Comparison of ENCODE assay signal across 1 cellular context in the genomic region with DNA sequence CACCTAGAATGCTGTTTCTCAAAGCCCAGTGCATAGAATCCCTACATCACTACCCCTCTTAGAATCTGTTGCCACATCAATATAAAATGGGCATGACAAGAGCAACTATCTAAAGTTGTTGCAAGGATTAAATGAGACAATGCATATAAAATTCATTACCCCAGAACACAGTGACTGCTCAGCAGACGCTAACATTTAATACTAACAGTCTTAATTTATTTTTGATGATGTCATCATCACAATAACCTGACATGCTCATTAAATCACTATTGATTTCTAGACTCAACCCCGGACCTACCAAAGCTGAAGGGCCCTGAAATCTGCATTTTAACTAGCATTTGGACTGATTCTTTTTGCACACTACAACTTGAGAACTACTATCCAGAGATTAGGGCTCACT.
TF ChIP-seq lines count a peak whose summit lies in the region.

No MANE protein-coding gene starts in this region.

TF ChIP-seq in HEK293, 187 proteins besides CTCF, POLR2A, EP300 and RAD21 (continued from another document):
- TF ChIP-seq, protein P1, sequence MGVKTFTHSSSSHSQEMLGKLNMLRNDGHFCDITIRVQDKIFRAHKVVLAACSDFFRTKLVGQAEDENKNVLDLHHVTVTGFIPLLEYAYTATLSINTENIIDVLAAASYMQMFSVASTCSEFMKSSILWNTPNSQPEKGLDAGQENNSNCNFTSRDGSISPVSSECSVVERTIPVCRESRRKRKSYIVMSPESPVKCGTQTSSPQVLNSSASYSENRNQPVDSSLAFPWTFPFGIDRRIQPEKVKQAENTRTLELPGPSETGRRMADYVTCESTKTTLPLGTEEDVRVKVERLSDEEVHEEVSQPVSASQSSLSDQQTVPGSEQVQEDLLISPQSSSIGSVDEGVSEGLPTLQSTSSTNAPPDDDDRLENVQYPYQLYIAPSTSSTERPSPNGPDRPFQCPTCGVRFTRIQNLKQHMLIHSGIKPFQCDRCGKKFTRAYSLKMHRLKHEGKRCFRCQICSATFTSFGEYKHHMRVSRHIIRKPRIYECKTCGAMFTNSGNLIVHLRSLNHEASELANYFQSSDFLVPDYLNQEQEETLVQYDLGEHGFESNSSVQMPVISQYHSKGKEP (tag by site-specific recombination; IDR thresholded peaks at IDR 0.05): 0 out of 2 replicates have a peak, but pooled peaks have one; percentile 11
- TF ChIP-seq, protein P2, sequence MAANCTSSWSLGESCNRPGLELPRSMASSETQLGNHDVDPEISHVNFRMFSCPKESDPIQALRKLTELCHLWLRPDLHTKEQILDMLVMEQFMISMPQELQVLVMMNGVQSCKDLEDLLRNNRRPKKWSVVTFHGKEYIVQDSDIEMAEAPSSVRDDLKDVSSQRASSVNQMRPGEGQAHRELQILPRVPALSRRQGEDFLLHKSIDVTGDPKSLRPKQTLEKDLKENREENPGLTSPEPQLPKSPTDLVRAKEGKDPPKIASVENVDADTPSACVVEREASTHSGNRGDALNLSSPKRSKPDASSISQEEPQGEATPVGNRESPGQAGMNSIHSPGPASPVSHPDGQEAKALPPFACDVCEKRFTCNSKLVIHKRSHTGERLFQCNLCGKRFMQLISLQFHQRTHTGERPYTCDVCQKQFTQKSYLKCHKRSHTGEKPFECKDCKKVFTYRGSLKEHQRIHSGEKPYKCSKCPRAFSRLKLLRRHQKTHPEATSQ (tag by site-specific recombination; IDR thresholded peaks at IDR 0.05): no peak
- TF ChIP-seq, protein P3, sequence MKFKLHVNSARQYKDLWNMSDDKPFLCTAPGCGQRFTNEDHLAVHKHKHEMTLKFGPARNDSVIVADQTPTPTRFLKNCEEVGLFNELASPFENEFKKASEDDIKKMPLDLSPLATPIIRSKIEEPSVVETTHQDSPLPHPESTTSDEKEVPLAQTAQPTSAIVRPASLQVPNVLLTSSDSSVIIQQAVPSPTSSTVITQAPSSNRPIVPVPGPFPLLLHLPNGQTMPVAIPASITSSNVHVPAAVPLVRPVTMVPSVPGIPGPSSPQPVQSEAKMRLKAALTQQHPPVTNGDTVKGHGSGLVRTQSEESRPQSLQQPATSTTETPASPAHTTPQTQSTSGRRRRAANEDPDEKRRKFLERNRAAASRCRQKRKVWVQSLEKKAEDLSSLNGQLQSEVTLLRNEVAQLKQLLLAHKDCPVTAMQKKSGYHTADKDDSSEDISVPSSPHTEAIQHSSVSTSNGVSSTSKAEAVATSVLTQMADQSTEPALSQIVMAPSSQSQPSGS (tag by site-specific recombination; IDR thresholded peaks at IDR 0.05; ENCODE audit: low read depth): peak; percentile 87
- TF ChIP-seq ZFP69B (tag by site-specific recombination; IDR thresholded peaks at IDR 0.05): no peak
